In the genomic region with DNA sequence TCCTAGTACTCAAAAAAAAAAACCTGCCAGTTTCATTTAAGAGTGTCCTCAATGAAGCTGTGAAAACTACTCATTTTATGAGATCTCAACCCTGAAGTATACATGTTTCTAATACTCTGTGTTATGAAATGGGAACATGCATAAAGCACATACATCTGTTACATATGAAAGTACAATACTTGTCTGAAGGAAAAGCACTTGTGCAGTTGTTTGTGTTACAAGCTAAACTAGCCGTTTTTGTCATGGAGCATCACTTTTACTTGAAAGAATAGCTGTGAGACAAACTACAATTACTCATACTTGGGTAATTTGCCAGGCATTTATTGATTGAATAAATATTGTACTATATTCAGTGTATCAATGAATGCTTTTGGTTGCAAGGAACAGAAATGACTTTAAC, we compare ENCODE assay signal across 1 cellular context.
TF ChIP-seq lines count a peak whose summit lies in the region.

No MANE protein-coding gene starts in this region.

TF ChIP-seq in HCT116, 20 proteins besides CTCF, POLR2A, EP300 and RAD21:
- TF ChIP-seq, protein P1, sequence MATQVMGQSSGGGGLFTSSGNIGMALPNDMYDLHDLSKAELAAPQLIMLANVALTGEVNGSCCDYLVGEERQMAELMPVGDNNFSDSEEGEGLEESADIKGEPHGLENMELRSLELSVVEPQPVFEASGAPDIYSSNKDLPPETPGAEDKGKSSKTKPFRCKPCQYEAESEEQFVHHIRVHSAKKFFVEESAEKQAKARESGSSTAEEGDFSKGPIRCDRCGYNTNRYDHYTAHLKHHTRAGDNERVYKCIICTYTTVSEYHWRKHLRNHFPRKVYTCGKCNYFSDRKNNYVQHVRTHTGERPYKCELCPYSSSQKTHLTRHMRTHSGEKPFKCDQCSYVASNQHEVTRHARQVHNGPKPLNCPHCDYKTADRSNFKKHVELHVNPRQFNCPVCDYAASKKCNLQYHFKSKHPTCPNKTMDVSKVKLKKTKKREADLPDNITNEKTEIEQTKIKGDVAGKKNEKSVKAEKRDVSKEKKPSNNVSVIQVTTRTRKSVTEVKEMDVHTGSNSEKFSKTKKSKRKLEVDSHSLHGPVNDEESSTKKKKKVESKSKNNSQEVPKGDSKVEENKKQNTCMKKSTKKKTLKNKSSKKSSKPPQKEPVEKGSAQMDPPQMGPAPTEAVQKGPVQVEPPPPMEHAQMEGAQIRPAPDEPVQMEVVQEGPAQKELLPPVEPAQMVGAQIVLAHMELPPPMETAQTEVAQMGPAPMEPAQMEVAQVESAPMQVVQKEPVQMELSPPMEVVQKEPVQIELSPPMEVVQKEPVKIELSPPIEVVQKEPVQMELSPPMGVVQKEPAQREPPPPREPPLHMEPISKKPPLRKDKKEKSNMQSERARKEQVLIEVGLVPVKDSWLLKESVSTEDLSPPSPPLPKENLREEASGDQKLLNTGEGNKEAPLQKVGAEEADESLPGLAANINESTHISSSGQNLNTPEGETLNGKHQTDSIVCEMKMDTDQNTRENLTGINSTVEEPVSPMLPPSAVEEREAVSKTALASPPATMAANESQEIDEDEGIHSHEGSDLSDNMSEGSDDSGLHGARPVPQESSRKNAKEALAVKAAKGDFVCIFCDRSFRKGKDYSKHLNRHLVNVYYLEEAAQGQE (IDR thresholded peaks at IDR 0.05; ENCODE audit: low read depth) = no peak
- TF ChIP-seq, protein P2, sequence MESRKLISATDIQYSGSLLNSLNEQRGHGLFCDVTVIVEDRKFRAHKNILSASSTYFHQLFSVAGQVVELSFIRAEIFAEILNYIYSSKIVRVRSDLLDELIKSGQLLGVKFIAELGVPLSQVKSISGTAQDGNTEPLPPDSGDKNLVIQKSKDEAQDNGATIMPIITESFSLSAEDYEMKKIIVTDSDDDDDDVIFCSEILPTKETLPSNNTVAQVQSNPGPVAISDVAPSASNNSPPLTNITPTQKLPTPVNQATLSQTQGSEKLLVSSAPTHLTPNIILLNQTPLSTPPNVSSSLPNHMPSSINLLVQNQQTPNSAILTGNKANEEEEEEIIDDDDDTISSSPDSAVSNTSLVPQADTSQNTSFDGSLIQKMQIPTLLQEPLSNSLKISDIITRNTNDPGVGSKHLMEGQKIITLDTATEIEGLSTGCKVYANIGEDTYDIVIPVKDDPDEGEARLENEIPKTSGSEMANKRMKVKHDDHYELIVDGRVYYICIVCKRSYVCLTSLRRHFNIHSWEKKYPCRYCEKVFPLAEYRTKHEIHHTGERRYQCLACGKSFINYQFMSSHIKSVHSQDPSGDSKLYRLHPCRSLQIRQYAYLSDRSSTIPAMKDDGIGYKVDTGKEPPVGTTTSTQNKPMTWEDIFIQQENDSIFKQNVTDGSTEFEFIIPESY (IDR thresholded peaks at IDR 0.05; ENCODE audit: extremely low read depth, insufficient replicate concordance, low read length) = no peak
- TF ChIP-seq CBX3 (IDR thresholded peaks at IDR 0.05; ENCODE audit: low read depth) (0 out of 2 replicates have a peak, but pooled peaks have one; percentile 20), TCF7L2 (IDR thresholded peaks at IDR 0.05; ENCODE audit: borderline replicate concordance, extremely low read depth, insufficient read depth, insufficient read length) (no peak), ZFX (IDR thresholded peaks at IDR 0.05) (no peak), EGR1 (IDR thresholded peaks at IDR 0.05; ENCODE audit: low read depth) (no peak), JUND (IDR thresholded peaks at IDR 0.05) (no peak)
